ENCODE assay signal across 17 cellular contexts in the genomic region with DNA sequence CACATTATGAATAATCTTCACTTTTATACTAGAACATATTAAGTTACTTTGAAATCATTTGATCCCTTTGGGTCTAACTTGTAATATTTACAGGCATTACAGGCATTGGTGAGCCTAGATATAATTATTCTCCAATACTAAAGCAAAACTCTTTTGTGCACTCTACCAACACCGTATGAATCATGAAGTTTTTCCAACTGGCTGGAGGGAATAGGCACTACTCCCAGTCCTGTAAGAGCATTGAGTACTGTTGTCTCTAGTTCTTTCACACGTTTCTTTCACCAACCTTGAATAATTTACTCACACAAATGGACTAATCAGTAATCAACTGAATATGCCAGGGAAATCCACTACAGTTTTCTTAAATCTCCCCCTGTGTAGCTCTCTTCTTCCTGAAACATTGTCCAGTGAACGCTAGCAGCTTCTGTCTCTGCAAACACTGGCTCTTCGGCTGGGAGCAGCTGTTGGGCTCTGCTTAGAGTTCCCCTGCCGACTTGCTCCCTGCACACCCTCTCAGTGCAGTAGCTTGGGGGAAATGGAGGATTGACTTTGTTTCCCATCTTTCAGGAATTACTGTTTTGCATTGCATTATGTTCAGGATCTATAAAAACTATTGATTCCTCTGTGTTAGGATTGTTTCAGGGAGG.
A peak's percentile ranks its signal among the peaks of the same experiment; 100 is the strongest.
DNase-seq lines count a peak whose midpoint lies in the region; ATAC-seq, FAIRE-seq and TF ChIP-seq lines count a peak whose summit lies in the region.
"Had no signal": no experiment of that assay in that cellular context is flagged by ENCODE, and none has a peak within 500 bp of the region (broad histone marks: within the 10 kb centered on the region; RNA-seq: fewer than 3 reads in every experiment).

No MANE protein-coding gene starts in this region.

- H3K36me3 ChIP-seq in ACC112 (ENCODE audit: insufficient read depth, low read length) (no peaks in the 10 kb centered on the region), bronchial epithelial cell (ENCODE audit: control insufficient read depth, insufficient read depth, low read length) (no peaks in the 10 kb centered on the region)

- no peaks in the 10 kb centered on the region for H3K79me2 ChIP-seq in ACC112 (ENCODE audit: control insufficient read depth, insufficient read depth, low read length, unreplicated experiment)

- TF ChIP-seq CTCF in HFFc6 (IDR thresholded peaks at IDR 0.05) (no peak), bronchial epithelial cell (IDR thresholded peaks at IDR 0.05; ENCODE audit: insufficient read depth, low read length, severe bottlenecking) (no peak)

- no peak for DNase-seq in HFFc6
- peak; percentile 18 for DNase-seq in bronchial epithelial cell (ENCODE audit: low read depth)
- DNase-seq in kidney tubule cell (ENCODE audit: low spot score) = peak; percentile 21
- DNase-seq in AG08396 (ENCODE audit: low spot score) = no peak
- DNase-seq in NOMO-1 (lab: John Stamatoyannopoulos, UW; ENCODE audit: unreplicated experiment in 2 of 2) = no peak
- DNase-seq: activated CD4-positive, alpha-beta memory T cell treated with anti-CD3 and anti-CD28 coated beads, Interleukin-2, amount 10 ng/mL, durations not matched to agents 7 days and 5 days; activated naive CD4-positive, alpha-beta T cell treated with Interleukin-2 at 50 U/mL for 16 hours; CD4-positive, CD25-positive, alpha-beta regulatory T cell; NCI-H1436 treated with DMSO at 0.1 percent for 48 hours; occipital lobe; PC-9; stimulated activated CD4-positive, alpha-beta T cell treated with anti-CD3 and anti-CD28 coated beads, Interleukin-2, amount 100 ng/mL, for 24 hours; stimulated activated naive CD4-positive, alpha-beta T cell had no signal

- peak overlapping the region; percentile 62 for H2AFZ ChIP-seq in ACC112 (ENCODE audit: low read length, unreplicated experiment)
- H2AFZ ChIP-seq: PC-9 had no signal

- H3K27ac Mint-ChIP-seq in HFFc6 = no peak overlapping the region
- H3K27ac Mint-ChIP-seq: activated CD4-positive, alpha-beta memory T cell treated with anti-CD3 and anti-CD28 coated beads, Interleukin-2, amount 10 ng/mL, durations not matched to agents 7 days and 5 days; CD4-positive, CD25-positive, alpha-beta regulatory T cell; dendritic cell treated with granulocyte-macrophage colony-stimulating factor and Interleukin-4, amounts not matched to agents 40 ng/mL and 50 ng/mL, for 4 days had no signal

- H3K27me3 ChIP-seq in ACC112 (ENCODE audit: insufficient read depth, low read length) = no peaks in the 10 kb centered on the region
- no peaks in the 10 kb centered on the region for H3K27me3 ChIP-seq in bronchial epithelial cell (ENCODE audit: control insufficient read depth, insufficient read depth, low read length)

- no peaks in the 10 kb centered on the region for H3K36me3 Mint-ChIP-seq in HFFc6 (ENCODE audit: low read depth)
- H3K36me3 Mint-ChIP-seq: CD4-positive, CD25-positive, alpha-beta regulatory T cell had no signal

- no peaks in the 10 kb centered on the region for H3K27me3 Mint-ChIP-seq in HFFc6 (ENCODE audit: insufficient read depth)
- H3K27me3 Mint-ChIP-seq: activated CD4-positive, alpha-beta memory T cell treated with anti-CD3 and anti-CD28 coated beads, Interleukin-2, amount 10 ng/mL, durations not matched to agents 7 days and 5 days; CD4-positive, CD25-positive, alpha-beta regulatory T cell; dendritic cell treated with granulocyte-macrophage colony-stimulating factor and Interleukin-4, amounts not matched to agents 40 ng/mL and 50 ng/mL, for 4 days had no signal

- peak overlapping the region; percentile 43; the same call in 1 of the 2 replicates for H3K4me3 Mint-ChIP-seq in HFFc6
- H3K4me3 Mint-ChIP-seq: activated CD4-positive, alpha-beta memory T cell treated with anti-CD3 and anti-CD28 coated beads, Interleukin-2, amount 10 ng/mL, durations not matched to agents 7 days and 5 days; CD4-positive, CD25-positive, alpha-beta regulatory T cell; dendritic cell treated with granulocyte-macrophage colony-stimulating factor and Interleukin-4, amounts not matched to agents 40 ng/mL and 50 ng/mL, for 4 days had no signal

- ATAC-seq in GM18909 (IDR thresholded peaks at IDR 0.05; ENCODE audit: poor library complexity, unreplicated experiment) = no peak
- ATAC-seq in GM18868 (IDR thresholded peaks at IDR 0.05; ENCODE audit: unreplicated experiment) = no peak

- H3K4me1 ChIP-seq in ACC112 (ENCODE audit: control insufficient read depth, insufficient read depth, low read length, unreplicated experiment) = no peaks in the 10 kb centered on the region

- peaks cover 6% of the 10 kb centered on the region; the same call in 1 of the 2 replicates for H3K4me1 Mint-ChIP-seq in HFFc6 (ENCODE audit: low read depth)
- H3K4me1 Mint-ChIP-seq: activated CD4-positive, alpha-beta memory T cell treated with anti-CD3 and anti-CD28 coated beads, Interleukin-2, amount 10 ng/mL, durations not matched to agents 7 days and 5 days; CD4-positive, CD25-positive, alpha-beta regulatory T cell had no signal

- no peak overlapping the region for H3K27ac ChIP-seq in ACC112 (ENCODE audit: low read depth, low read length)
- H3K27ac ChIP-seq: PC-9 had no signal

- H3K4me3 ChIP-seq in ACC112 (ENCODE audit: low read depth, low read length) (no peak overlapping the region), bronchial epithelial cell (ENCODE audit: low read depth, low read length) (no peak overlapping the region)
- H3K4me3 ChIP-seq: PC-9 had no signal

- no peak for FAIRE-seq in bronchial epithelial cell (lab: Jason Lieb, UNC)

- no peaks in the 10 kb centered on the region for H3K9me3 Mint-ChIP-seq in HFFc6
- H3K9me3 Mint-ChIP-seq: activated CD4-positive, alpha-beta memory T cell treated with anti-CD3 and anti-CD28 coated beads, Interleukin-2, amount 10 ng/mL, durations not matched to agents 7 days and 5 days; dendritic cell treated with granulocyte-macrophage colony-stimulating factor and Interleukin-4, amounts not matched to agents 40 ng/mL and 50 ng/mL, for 4 days had no signal

Comparison
In these comparisons a context has a peak if more than half of its experiments do, and no peak if none do; other contexts are left out.
1. DNase-seq: peak in bronchial epithelial cell (single experiment) and kidney tubule cell (single experiment); none in HFFc6 (single experiment), AG08396 (single experiment) and NOMO-1 (0 of 2).